ENCODE assay signal across 26 cellular contexts in the genomic region with DNA sequence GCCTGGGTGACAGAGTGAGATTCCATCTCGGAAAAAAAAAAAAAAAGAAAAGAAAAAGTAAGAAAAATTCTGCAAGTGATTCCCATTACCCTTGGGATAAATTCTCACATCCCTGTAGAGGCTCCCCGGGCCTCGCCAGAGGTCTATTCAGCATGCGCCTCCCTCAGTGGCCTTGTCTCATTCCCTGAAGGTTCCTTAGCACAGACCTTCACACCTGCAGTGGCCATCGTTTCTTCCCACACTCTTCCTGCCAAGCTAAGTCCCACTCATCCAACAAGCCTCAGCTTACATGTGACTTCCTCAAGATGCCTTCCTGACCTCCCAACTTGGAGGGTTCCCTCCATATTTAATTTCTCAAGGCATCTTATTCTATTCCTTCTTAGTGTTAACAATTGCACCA.
"Had no signal": no experiment of that assay in that cellular context is flagged by ENCODE, and none has a peak within 500 bp of the region (broad histone marks: within the 10 kb centered on the region; RNA-seq: fewer than 3 reads in every experiment).

No MANE protein-coding gene starts in this region.

- ATAC-seq: activated CD4-positive, alpha-beta T cell treated with anti-CD3 and anti-CD28 coated beads for 36 hours; activated CD8-positive, alpha-beta memory T cell treated with anti-CD3 and anti-CD28 coated beads, Interleukin-2, amount 10 ng/mL, durations not matched to agents 7 days and 5 days; activated CD8-positive, alpha-beta T cell treated with anti-CD3 and anti-CD28 coated beads, Interleukin-2, amount 10 ng/mL, durations not matched to agents 7 days and 5 days; activated naive CD4-positive, alpha-beta T cell treated with anti-CD3 and anti-CD28 coated beads, Interleukin-2, amount 50 U/mL, for 72 hours; activated T-cell treated with anti-CD3 and anti-CD28 coated beads, Interleukin-2, amount 50 U/mL, for 72 hours; esophagus mucosa had no signal

- DNase-seq: activated CD4-positive, alpha-beta memory T cell treated with anti-CD3 and anti-CD28 coated beads for 36 hours; activated CD4-positive, alpha-beta T cell treated with anti-CD3 and anti-CD28 coated beads for 36 hours; activated CD4-positive, alpha-beta T cell treated with anti-CD3 and anti-CD28 coated beads, Interleukin-2, amount 10 ng/mL, durations not matched to agents 24 days and 14 days; activated CD4-positive, CD25-positive, alpha-beta regulatory T cell; activated CD4-positive, CD25-positive, alpha-beta regulatory T cell treated with anti-CD3 and anti-CD28 coated beads, Interleukin-2, amount 50 U/mL, for 72 hours; activated CD8-positive, alpha-beta memory T cell treated with anti-CD3 and anti-CD28 coated beads, Interleukin-2, amount 10 ng/mL, durations not matched to agents 7 days and 5 days; activated CD8-positive, alpha-beta memory T cell treated with anti-CD3 and anti-CD28 coated beads, Interleukin-2, amount 50 U/mL, for 4 hours; activated CD8-positive, alpha-beta T cell treated with anti-CD3 and anti-CD28 coated beads, Interleukin-2, amount 10 ng/mL, durations not matched to agents 7 days and 5 days; activated gamma-delta T cell; activated naive CD4-positive, alpha-beta T cell; activated naive CD4-positive, alpha-beta T cell treated with anti-CD3 and anti-CD28 coated beads, Interleukin-2, amount 10 ng/mL, durations not matched to agents 7 days and 5 days; activated naive CD8-positive, alpha-beta T cell treated with anti-CD3 and anti-CD28 coated beads, Interleukin-2, amount 10 ng/mL, durations not matched to agents 7 days and 5 days; activated T-cell treated with anti-CD3 and anti-CD28 coated beads, Interleukin-2, amount 50 U/mL, for 24 hours; activated T-cell treated with anti-CD3 and anti-CD28 coated beads, Interleukin-2, amount 50 U/mL, for 72 hours; caudate nucleus; dorsolateral prefrontal cortex; effector memory CD4-positive, alpha-beta T cell; endodermal cell; foreskin fibroblast; head of caudate nucleus; T-helper 2 cell had no signal

- FAIRE-seq: frontal cortex had no signal

- H3K27me3 ChIP-seq: ascending aorta, dorsolateral prefrontal cortex had no signal

- H3K36me3 ChIP-seq: ascending aorta had no signal

- H3K4me1 ChIP-seq: ascending aorta had no signal

- H3K9me3 ChIP-seq: ascending aorta had no signal

- H3K27ac ChIP-seq: ascending aorta, coronary artery, dorsolateral prefrontal cortex had no signal

- H3K4me3 ChIP-seq: ascending aorta, coronary artery, dorsolateral prefrontal cortex had no signal
